In genomic region chr14:61551419-61551818, GRCh38 we compare ENCODE assay signal across 18 cellular contexts.
DNase-seq lines count a peak whose midpoint lies in the region; ATAC-seq, FAIRE-seq and TF ChIP-seq lines count a peak whose summit lies in the region.
"Had no signal": no experiment of that assay in that cellular context is flagged by ENCODE, and none has a peak within 500 bp of the region (broad histone marks: within the 10 kb centered on the region; RNA-seq: fewer than 3 reads in every experiment).

No MANE protein-coding gene starts in this region.

- peaks cover 71% of the 10 kb centered on the region for H3K4me1 Mint-ChIP-seq in activated naive CD4-positive, alpha-beta T cell treated with anti-CD3 and anti-CD28 coated beads for 36 hours (ENCODE audit: low read depth)
- H3K4me1 Mint-ChIP-seq in activated B cell treated with CpG ODN at 0.5 μM for 24 hours = peaks cover 62% of the 10 kb centered on the region

- H3K27me3 ChIP-seq in left lung = no peaks in the 10 kb centered on the region
- H3K27me3 ChIP-seq: ovary, suprapubic skin had no signal

- TF ChIP-seq CTCF in activated B cell treated with CpG ODN at 0.5 μM for 24 hours (IDR thresholded peaks at IDR 0.05) (no peak), left lung (IDR thresholded peaks at IDR 0.05) (no peak)

- peaks cover 60% of the 10 kb centered on the region for H3K36me3 Mint-ChIP-seq in activated naive CD4-positive, alpha-beta T cell treated with anti-CD3 and anti-CD28 coated beads for 36 hours (ENCODE audit: low read depth)
- no peaks in the 10 kb centered on the region for H3K36me3 Mint-ChIP-seq in activated B cell treated with CpG ODN at 0.5 μM for 24 hours (ENCODE audit: low read depth)
- H3K36me3 Mint-ChIP-seq: brain had no signal

- H3K27ac ChIP-seq in left lung = peak overlapping the region in 1 of 2 donors; percentile 95
- H3K27ac ChIP-seq: KMS-11, ovary had no signal

- intact Hi-C loops in activated naive CD4-positive, alpha-beta T cell treated with anti-CD3 and anti-CD28 coated beads for 36 hours (cut with micrococcal nuclease) = no loop called here
- intact Hi-C loops in activated B cell treated with CpG ODN at 0.5 μM for 24 hours (cut with micrococcal nuclease) (no loop called here), left lung (cut with DNase I) (no loop called here)

- H3K4me3 ChIP-seq in left lung = no peak overlapping the region
- H3K4me3 ChIP-seq: ovary, suprapubic skin had no signal

- no peak for DNase-seq in activated naive CD4-positive, alpha-beta T cell treated with anti-CD3 and anti-CD28 coated beads for 36 hours
- DNase-seq in activated naive CD4-positive, alpha-beta T cell treated with Interleukin-2 at 50 U/mL for 16 hours = no peak
- DNase-seq in activated B cell treated with CpG ODN at 0.5 μM for 24 hours (no peak), left lung (no peak), urothelium cell line (ENCODE audit: low spot score) (no peak)
- DNase-seq in stimulated activated CD4-positive, alpha-beta T cell treated with anti-CD3 and anti-CD28 coated beads, Interleukin-4, amount 100 ng/mL, for 1 hour = no peak
- no peak for DNase-seq in stimulated activated CD4-positive, alpha-beta T cell treated with anti-CD3 and anti-CD28 coated beads, Interleukin-1b, Interleukin-23, amount 100 ng/mL, for 48 hours
- DNase-seq: DMS79, foreskin melanocyte, H7, NCI-H1694, NCI-H526 treated with DMSO at 0.1 percent for 48 hours, ovary, small intestine had no signal

- H3K27me3 Mint-ChIP-seq in activated naive CD4-positive, alpha-beta T cell treated with anti-CD3 and anti-CD28 coated beads for 36 hours (ENCODE audit: low read depth) = no peaks in the 10 kb centered on the region
- H3K27me3 Mint-ChIP-seq in activated B cell treated with CpG ODN at 0.5 μM for 24 hours = no peaks in the 10 kb centered on the region

- ATAC-seq in activated B cell treated with CpG ODN at 0.5 μM for 24 hours (ENCODE audit: low read depth) (no peak), left lung (peak; percentile 9), HG02623 (IDR thresholded peaks at IDR 0.05; ENCODE audit: unreplicated experiment) (no peak)

- H3K9me3 ChIP-seq in left lung = no peaks in the 10 kb centered on the region
- H3K9me3 ChIP-seq: ovary, suprapubic skin had no signal

- H3K36me3 ChIP-seq in left lung = peaks cover 0 to 38% of the 10 kb centered on the region in 2 donors
- H3K36me3 ChIP-seq: ovary had no signal

- FAIRE-seq in urothelium cell line (lab: Jason Lieb, UNC) = peak; percentile 32
- FAIRE-seq: small intestine had no signal

- CTCF ChIA-PET in activated naive CD4-positive, alpha-beta T cell treated with anti-CD3 and anti-CD28 coated beads for 36 hours (lab: Charles Lee) = interaction anchor here (1.2 to 1.8 kb wide), 4 partner anchors 11 to 287 kb away, joined by 3 to 5 read pairs (median 4); no protein-coding TSS in a partner anchor
- CTCF ChIA-PET in activated B cell treated with CpG ODN at 0.5 μM for 24 hours (lab: Charles Lee) = interaction anchor here (1.1 to 4.3 kb wide), 2 partner anchors 73 to 75 kb away, joined by 3 to 20 read pairs; no protein-coding TSS in a partner anchor

- POLR2A ChIA-PET in activated B cell treated with CpG ODN at 0.5 μM for 24 hours (lab: Charles Lee) = interaction anchor here (0.5 to 5.4 kb wide), 9 partner anchors 18 to 212 kb away, joined by 3 to 102 read pairs (median 7); partner anchors contain the start of gene HIF1A

- H3K27ac Mint-ChIP-seq in activated naive CD4-positive, alpha-beta T cell treated with anti-CD3 and anti-CD28 coated beads for 36 hours = peak overlapping the region; percentile 97
- peak overlapping the region; percentile 97 for H3K27ac Mint-ChIP-seq in activated B cell treated with CpG ODN at 0.5 μM for 24 hours

- H3K4me1 ChIP-seq in left lung = peaks cover 14 to 83% of the 10 kb centered on the region in 2 donors

- H3K9me3 Mint-ChIP-seq in activated naive CD4-positive, alpha-beta T cell treated with anti-CD3 and anti-CD28 coated beads for 36 hours = no peaks in the 10 kb centered on the region
- H3K9me3 Mint-ChIP-seq in activated B cell treated with CpG ODN at 0.5 μM for 24 hours = no peaks in the 10 kb centered on the region
- H3K9me3 Mint-ChIP-seq: brain had no signal

- no peak overlapping the region for H3K4me3 Mint-ChIP-seq in activated naive CD4-positive, alpha-beta T cell treated with anti-CD3 and anti-CD28 coated beads for 36 hours
- H3K4me3 Mint-ChIP-seq in activated B cell treated with CpG ODN at 0.5 μM for 24 hours = no peak overlapping the region
- H3K4me3 Mint-ChIP-seq: brain had no signal
